Comparison of ENCODE assay signal across 8 cellular contexts in genomic region chr3:197801801-197802504, GRCh38. TPM values are rescaled to one million over a fixed set of nuclear protein-coding genes. Genes with fewer than 3 reads are reported as not detected.
A peak's percentile ranks its signal among the peaks of the same experiment; 100 is the strongest.
DNase-seq lines count a peak whose midpoint lies in the region; ATAC-seq and TF ChIP-seq lines count a peak whose summit lies in the region.

No MANE protein-coding gene starts in this region.

- TF ChIP-seq CTCF in 22Rv1 (IDR thresholded peaks at IDR 0.05), result peak; percentile 63
- peak; percentile 36; the same call in 1 of the 2 replicates for TF ChIP-seq CTCF in LNCaP clone FGC (IDR thresholded peaks at IDR 0.05; ENCODE audit: control insufficient read depth, extremely low read depth, insufficient read depth)

- peaks cover 53% of the 10 kb centered on the region for H3K4me1 Mint-ChIP-seq in activated naive CD8-positive, alpha-beta T cell (ENCODE audit: low read depth)

- no peaks in the 10 kb centered on the region for H3K27me3 ChIP-seq in muscle layer of duodenum (ENCODE audit: low read depth, low read length)

- H3K27me3 Mint-ChIP-seq in activated naive CD8-positive, alpha-beta T cell, result no peaks in the 10 kb centered on the region

- H3K4me3 ChIP-seq in LNCaP clone FGC (ENCODE audit: low read depth, low read length), result no peak overlapping the region
- no peak overlapping the region for H3K4me3 ChIP-seq in muscle layer of duodenum (ENCODE audit: low read depth in 1 of 2, low read length in 2 of 2)

- ATAC-seq in HG03439 (IDR thresholded peaks at IDR 0.05; ENCODE audit: unreplicated experiment), result no peak

- peaks cover 0 to 24% of the 10 kb centered on the region in 2 donors for H3K4me1 ChIP-seq in muscle layer of duodenum (ENCODE audit: control insufficient read depth in 1 of 2, insufficient read depth in 2 of 2, low read length in 2 of 2)

- no peaks in the 10 kb centered on the region for H3K36me3 ChIP-seq in muscle layer of duodenum (ENCODE audit: control insufficient read depth in 1 of 2, insufficient read depth in 2 of 2, low read length in 2 of 2)

- peak overlapping the region; percentile 61 for H3K27ac Mint-ChIP-seq in activated naive CD8-positive, alpha-beta T cell

- DNase-seq in Daoy (ENCODE audit: low read depth), result peak; percentile 28
- DNase-seq in LNCaP clone FGC (ENCODE audit: low read depth), result no peak
- no peak for DNase-seq in OCI-M2 (lab: John Stamatoyannopoulos, UW; ENCODE audit: unreplicated experiment)
- no peak for DNase-seq in stimulated activated CD4-positive, alpha-beta T cell treated with anti-CD3 and anti-CD28 coated beads, Interleukin-12 subunit alpha, Interleukin-12 subunit beta, amount 100 ng/mL, for 4 hours

- H3K27ac ChIP-seq in 22Rv1 (no peak overlapping the region), muscle layer of duodenum (ENCODE audit: low read length) (peak overlapping the region; percentile 22)

- H3K9me3 ChIP-seq in muscle layer of duodenum (ENCODE audit: control insufficient read depth in 1 of 2, low read length in 2 of 2), result no peaks in the 10 kb centered on the region

- H3K9me3 Mint-ChIP-seq in activated naive CD8-positive, alpha-beta T cell (ENCODE audit: low read depth), result no peaks in the 10 kb centered on the region

- no peak overlapping the region for H3K4me3 Mint-ChIP-seq in activated naive CD8-positive, alpha-beta T cell

- H3K36me3 Mint-ChIP-seq in activated naive CD8-positive, alpha-beta T cell, result peaks cover 2% of the 10 kb centered on the region

RNA-seq across cellular contexts. Expression of gene LRCH3, which starts 10.9 kb away (rescaled TPM):
- total RNA-seq in Daoy (2014; rRNA removed; shearing (Covaris generic)), result 17.1 and 23.5 TPM in 2 replicates

RNA-seq across cellular contexts. Expression of gene FYTTD1, which starts 52.3 kb away (rescaled TPM):
- 55.8 and 63.3 TPM in 2 replicates for total RNA-seq in Daoy (2014; rRNA removed; shearing (Covaris generic))
